Comparison of ENCODE assay signal across 2 cellular contexts in genomic region chr9:33493814-33494213, GRCh38.
TF ChIP-seq lines count a peak whose summit lies in the region.
"Not testable (repeated sequence)": the region's sequence is repeated elsewhere in the genome, so short reads cannot be mapped to it uniquely, and the experiment has no call there.

No MANE protein-coding gene starts in this region.

TF ChIP-seq in K562, 482 proteins besides CTCF, POLR2A, EP300 and RAD21:
- TF ChIP-seq TFE3 (CRISPR knock-in tag; IDR thresholded peaks at IDR 0.05) = peak; percentile 93
- TF ChIP-seq FOSL1 (tag; conservative IDR thresholded peaks at IDR 0.05) = 0 out of 2 replicates have a peak, but pooled peaks have one; percentile 31
- TF ChIP-seq SMARCE1 (IDR thresholded peaks at IDR 0.05) = peak; percentile 55
- peak; percentile 44; the same call in 1 of the 2 replicates for TF ChIP-seq USF2 (CRISPR knock-in tag; IDR thresholded peaks at IDR 0.05)
- 0 out of 2 replicates have a peak, but pooled peaks have one; percentile 33 for TF ChIP-seq SMARCA4 (IDR thresholded peaks at IDR 0.05)
- peak; percentile 75 for TF ChIP-seq RAD51 (IDR thresholded peaks at IDR 0.05; ENCODE audit: borderline replicate concordance, low read depth)
- TF ChIP-seq TOE1 (IDR thresholded peaks at IDR 0.05; ENCODE audit: borderline replicate concordance) = peak; percentile 80
- not testable (repeated sequence) for TF ChIP-seq TOE1 (CRISPR knock-in tag; IDR thresholded peaks at IDR 0.05; ENCODE audit: borderline replicate concordance, low read depth)
- TF ChIP-seq ARID1B (IDR thresholded peaks at IDR 0.05) = peak; percentile 46; the same call in 1 of the 2 replicates
- TF ChIP-seq NFIC (IDR thresholded peaks at IDR 0.05) = peak; percentile 43; the same call in 1 of the 2 replicates

TF ChIP-seq in HepG2, 621 proteins besides CTCF, POLR2A, EP300 and RAD21:
- peak; percentile 15; the same call in 1 of the 2 replicates for TF ChIP-seq RAD51 (IDR thresholded peaks at IDR 0.05; ENCODE audit: borderline replicate concordance)
